In the genomic region with DNA sequence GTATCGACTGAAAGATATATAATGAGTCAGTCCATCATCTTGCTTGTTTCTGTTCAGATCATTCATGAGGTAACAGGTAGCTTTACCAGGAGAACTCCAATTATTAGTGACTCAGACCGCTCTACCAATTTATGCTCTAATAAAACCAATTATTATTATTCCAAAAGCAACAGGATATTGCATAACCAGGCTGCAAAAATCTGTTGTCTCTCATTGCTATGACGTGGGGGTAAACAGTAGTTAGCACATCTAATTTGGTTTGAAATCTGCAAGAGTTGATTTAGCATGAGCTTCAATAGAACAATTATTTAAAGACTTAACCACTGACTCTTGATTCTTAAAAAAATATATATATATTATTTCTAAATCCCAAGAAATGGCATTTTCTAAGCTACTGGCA, we compare ENCODE assay signal across 29 cellular contexts.
"Had no signal": no experiment of that assay in that cellular context is flagged by ENCODE, and none has a peak within 500 bp of the region (broad histone marks: within the 10 kb centered on the region; RNA-seq: fewer than 3 reads in every experiment).

No MANE protein-coding gene starts in this region.

- H3K27ac ChIP-seq: breast epithelium, colonic mucosa, dorsolateral prefrontal cortex, left lung, lower lobe of right lung, neutrophil, ovary, skin epidermis, thyroid gland, upper lobe of left lung, vagina had no signal

- H3K27me3 ChIP-seq: breast epithelium, colonic mucosa, dorsolateral prefrontal cortex, left lung, neutrophil, ovary, thyroid gland, upper lobe of left lung, vagina had no signal

- H3K4me3 ChIP-seq: breast epithelium, colonic mucosa, dorsolateral prefrontal cortex, left lung, lower lobe of right lung, ovary, skin epidermis, thyroid gland, upper lobe of left lung, vagina had no signal

- H3K4me1 ChIP-seq: breast epithelium, colonic mucosa had no signal

- H3K4me3 Mint-ChIP-seq: activated CD4-positive, alpha-beta memory T cell treated with anti-CD3 and anti-CD28 coated beads, Interleukin-2, amount 10 ng/mL, durations not matched to agents 7 days and 5 days; activated CD4-positive, alpha-beta T cell treated with anti-CD3 and anti-CD28 coated beads, Interleukin-2, amount 10 ng/mL, durations not matched to agents 7 days and 5 days; activated T-cell treated with anti-CD3 and anti-CD28 coated beads, Interleukin-2, amount 50 U/mL, for 24 hours; activated T-helper 17 cell treated with anti-CD3 and anti-CD28 coated beads, Interleukin-2, amount 50 U/mL, for 72 hours; nephron; stimulated activated effector memory CD8-positive, alpha-beta T cell treated with anti-CD3 and anti-CD28 coated beads, Interleukin-12 subunit alpha, Interleukin-12 subunit beta, amount 100 ng/mL, for 72 hours; stimulated activated naive CD8-positive, alpha-beta T cell treated with anti-CD3 and anti-CD28 coated beads, Interleukin-15, Interleukin-2, amounts not matched to agents 100 ng/mL and 50 ng/mL, for 24 hours had no signal

- H3K36me3 ChIP-seq: breast epithelium, ovary, vagina had no signal

- H3K27ac Mint-ChIP-seq: activated CD4-positive, alpha-beta memory T cell treated with anti-CD3 and anti-CD28 coated beads, Interleukin-2, amount 10 ng/mL, durations not matched to agents 7 days and 5 days; activated T-cell treated with anti-CD3 and anti-CD28 coated beads, Interleukin-2, amount 50 U/mL, for 24 hours; activated T-helper 17 cell treated with anti-CD3 and anti-CD28 coated beads, Interleukin-2, amount 50 U/mL, for 72 hours; nephron; progenitor cell of endocrine pancreas; stimulated activated effector memory CD8-positive, alpha-beta T cell treated with anti-CD3 and anti-CD28 coated beads, Interleukin-12 subunit alpha, Interleukin-12 subunit beta, amount 100 ng/mL, for 72 hours; stimulated activated naive CD8-positive, alpha-beta T cell treated with anti-CD3 and anti-CD28 coated beads, Interleukin-15, Interleukin-2, amounts not matched to agents 100 ng/mL and 50 ng/mL, for 24 hours had no signal

- H3K27me3 Mint-ChIP-seq: activated CD4-positive, alpha-beta memory T cell treated with anti-CD3 and anti-CD28 coated beads, Interleukin-2, amount 10 ng/mL, durations not matched to agents 7 days and 5 days; activated CD4-positive, alpha-beta T cell treated with anti-CD3 and anti-CD28 coated beads, Interleukin-2, amount 10 ng/mL, durations not matched to agents 7 days and 5 days; activated T-cell treated with anti-CD3 and anti-CD28 coated beads, Interleukin-2, amount 50 U/mL, for 24 hours; activated T-helper 17 cell treated with anti-CD3 and anti-CD28 coated beads, Interleukin-2, amount 50 U/mL, for 72 hours; stimulated activated naive CD8-positive, alpha-beta T cell treated with anti-CD3 and anti-CD28 coated beads, Interleukin-15, Interleukin-2, amounts not matched to agents 100 ng/mL and 50 ng/mL, for 24 hours had no signal

- H3K9me3 Mint-ChIP-seq: activated CD4-positive, alpha-beta memory T cell treated with anti-CD3 and anti-CD28 coated beads, Interleukin-2, amount 10 ng/mL, durations not matched to agents 7 days and 5 days; activated CD4-positive, alpha-beta T cell treated with anti-CD3 and anti-CD28 coated beads, Interleukin-2, amount 10 ng/mL, durations not matched to agents 7 days and 5 days; activated T-cell treated with anti-CD3 and anti-CD28 coated beads, Interleukin-2, amount 50 U/mL, for 24 hours; activated T-helper 17 cell treated with anti-CD3 and anti-CD28 coated beads, Interleukin-2, amount 50 U/mL, for 72 hours; nephron; stimulated activated effector memory CD8-positive, alpha-beta T cell treated with anti-CD3 and anti-CD28 coated beads, Interleukin-12 subunit alpha, Interleukin-12 subunit beta, amount 100 ng/mL, for 72 hours; stimulated activated naive CD8-positive, alpha-beta T cell treated with anti-CD3 and anti-CD28 coated beads, Interleukin-15, Interleukin-2, amounts not matched to agents 100 ng/mL and 50 ng/mL, for 24 hours had no signal

- DNase-seq: activated CD4-positive, alpha-beta memory T cell treated with anti-CD3 and anti-CD28 coated beads, Interleukin-2, amount 10 ng/mL, durations not matched to agents 7 days and 5 days; activated CD4-positive, alpha-beta T cell treated with anti-CD3 and anti-CD28 coated beads, Interleukin-2, amount 10 ng/mL, durations not matched to agents 7 days and 5 days; activated CD4-positive, CD25-positive, alpha-beta regulatory T cell treated with anti-CD3 and anti-CD28 coated beads, Interleukin-2, amount 50 U/mL, for 72 hours; activated CD8-positive, alpha-beta memory T cell treated with anti-CD3 and anti-CD28 coated beads, Interleukin-2, amount 50 U/mL, for 48 hours; activated gamma-delta T cell treated with Interleukin-2 at 50 U/mL for 16 hours; activated naive CD4-positive, alpha-beta T cell treated with anti-CD3 and anti-CD28 coated beads, Interleukin-2, amount 50 U/mL, for 16 hours; activated T-cell treated with anti-CD3 and anti-CD28 coated beads, Interleukin-2, amount 50 U/mL, for 24 hours; amygdala; colonic mucosa; dorsolateral prefrontal cortex; effector memory CD4-positive, alpha-beta T cell; erythroblast; left lung; lower lobe of right lung; ovary; retina; stimulated activated CD4-positive, alpha-beta T cell treated with anti-CD3 and anti-CD28 coated beads, Interleukin-4, amount 100 ng/mL, for 24 hours; T-helper 2 cell; thyroid gland; upper lobe of left lung had no signal

- H3K9me3 ChIP-seq: breast epithelium, colonic mucosa, left lung, lower lobe of right lung, neutrophil, ovary, thyroid gland, upper lobe of left lung, vagina had no signal

- ATAC-seq: activated T-helper 17 cell treated with anti-CD3 and anti-CD28 coated beads, Interleukin-2, amount 50 U/mL, for 72 hours; left lung; lower lobe of right lung; stimulated activated effector memory CD8-positive, alpha-beta T cell treated with anti-CD3 and anti-CD28 coated beads, Interleukin-12 subunit alpha, Interleukin-12 subunit beta, amount 100 ng/mL, for 72 hours had no signal
